In genomic region chr17:17800504-17801021, GRCh38 we compare ENCODE assay signal across 18 cellular contexts. TPM values are rescaled to one million over a fixed set of nuclear protein-coding genes. Genes with fewer than 3 reads are reported as not detected.
DNase-seq lines count a peak whose midpoint lies in the region; ATAC-seq, FAIRE-seq and TF ChIP-seq lines count a peak whose summit lies in the region.
"Had no signal": no experiment of that assay in that cellular context is flagged by ENCODE, and none has a peak within 500 bp of the region (broad histone marks: within the 10 kb centered on the region; RNA-seq: fewer than 3 reads in every experiment).

No MANE protein-coding gene starts in this region.

- no peaks in the 10 kb centered on the region for H3K9me1 ChIP-seq in K562 (ENCODE audit: control insufficient read depth, insufficient read depth, low read length)

- TF ChIP-seq EP300 in K562 (IDR thresholded peaks at IDR 0.05; ENCODE audit: low read length) = no peak

- no peaks in the 10 kb centered on the region for H3K36me3 Mint-ChIP-seq in GM23338 (ENCODE audit: low read depth)

- TF ChIP-seq RAD21 in K562 (CRISPR knock-in tag; conservative IDR thresholded peaks at IDR 0.05 in 1 of 2, IDR thresholded peaks at IDR 0.05 in 1 of 2) = no peak

- TF ChIP-seq CTCF in A673 (conservative IDR thresholded peaks at IDR 0.05; ENCODE audit: low read depth, low read length) = no peak
- TF ChIP-seq CTCF in GM23338 (conservative IDR thresholded peaks at IDR 0.05; ENCODE audit: low read depth in 2 of 2) = peak; percentile 17 to 59; a peak in 3 of 4 replicates
- TF ChIP-seq CTCF in K562 (IDR thresholded peaks at IDR 0.05 in 2 of 3, conservative IDR thresholded peaks at IDR 0.05 in 1 of 3; ENCODE audit: insufficient read depth in 2 of 3, low read depth in 1 of 3, low read length in 3 of 3) = no peak
- no peak for TF ChIP-seq CTCF in thyroid gland (IDR thresholded peaks at IDR 0.05)
- no peak for TF ChIP-seq CTCF in OCI-LY7 (conservative IDR thresholded peaks at IDR 0.05; ENCODE audit: low read length)

- peak overlapping the region; percentile 39 for H4K8ac ChIP-seq in mesenchymal stem cell (ENCODE audit: low read length)

- H3K9me2 ChIP-seq in GM23338 (ENCODE audit: insufficient read depth) = no peaks in the 10 kb centered on the region
- no peaks in the 10 kb centered on the region for H3K9me2 ChIP-seq in OCI-LY7 (ENCODE audit: insufficient read depth, low read length)

- no TSS peak for BruUV-seq in A673 (replicated peaks; lab: Mats Ljungman, UMichigan)
- BruUV-seq in K562 (replicated peaks; lab: Mats Ljungman, UMichigan) = no TSS peak
- no TSS peak for BruUV-seq in OCI-LY7 (replicated peaks; lab: Mats Ljungman, UMichigan)

- FAIRE-seq in K562 (lab: Jason Lieb, UNC) = no peak
- FAIRE-seq: GM12892, RCC 7860 had no signal

- 0 out of 4 replicates have a peak overlapping the region, but pooled peaks of 1 of the 2 experiments have one; percentile 52 for H3K9ac ChIP-seq in K562 (ENCODE audit: insufficient read depth in 1 of 2, low read depth in 2 of 2, low read length in 2 of 2)
- no peak overlapping the region for H3K9ac ChIP-seq in mesenchymal stem cell (ENCODE audit: low read length)

- peaks cover 36% of the 10 kb centered on the region for H3K36me3 ChIP-seq in A673 (ENCODE audit: insufficient read depth, low read length, poor library complexity, severe bottlenecking)
- no peaks in the 10 kb centered on the region for H3K36me3 ChIP-seq in GM23338 (ENCODE audit: insufficient read depth)
- H3K36me3 ChIP-seq in K562 (ENCODE audit: control insufficient read depth, insufficient read depth, low read length) = peaks cover 10% of the 10 kb centered on the region; the same call in 2 of the 3 replicates
- H3K36me3 ChIP-seq in mesenchymal stem cell (ENCODE audit: control insufficient read depth in 1 of 2, insufficient read depth in 2 of 2, low read depth in 1 of 2, low read length in 2 of 2) = peaks cover 48 to 87% of the 10 kb centered on the region in 2 experiments
- H3K36me3 ChIP-seq in thyroid gland = peaks cover 30 to 34% of the 10 kb centered on the region in 2 donors
- peaks cover 32% of the 10 kb centered on the region; the same call in 1 of the 2 replicates for H3K36me3 ChIP-seq in OCI-LY7 (ENCODE audit: insufficient read depth, low read length)

- H2BK12ac ChIP-seq in mesenchymal stem cell (ENCODE audit: low read length in 2 of 2) = no peak overlapping the region

- no peak overlapping the region for H2BK15ac ChIP-seq in mesenchymal stem cell (ENCODE audit: low read depth, poor library complexity, severe bottlenecking)

- intact Hi-C loops in A673 (cut with micrococcal nuclease; ENCODE audit: unreplicated experiment) (no loop called here), K562 (cut with micrococcal nuclease) (no loop called here), thyroid gland (cut with DNase I) (no loop called here), OCI-LY7 (cut with micrococcal nuclease; ENCODE audit: unreplicated experiment) (no loop called here)

- no peaks in the 10 kb centered on the region for H3K27me3 ChIP-seq in A673 (replicated peaks; ENCODE audit: insufficient read depth, low read depth, low read length, poor library complexity)
- H3K27me3 ChIP-seq in GM23338 (ENCODE audit: insufficient read depth) = no peaks in the 10 kb centered on the region
- H3K27me3 ChIP-seq in K562 (ENCODE audit: control insufficient read depth in 2 of 2, insufficient read depth in 2 of 2, low read length in 2 of 2) = no peaks in the 10 kb centered on the region
- no peaks in the 10 kb centered on the region for H3K27me3 ChIP-seq in mesenchymal stem cell (ENCODE audit: control insufficient read depth in 1 of 2, insufficient read depth in 1 of 2, low read length in 2 of 2)
- no peaks in the 10 kb centered on the region for H3K27me3 ChIP-seq in thyroid gland
- H3K27me3 ChIP-seq: SJCRH30 had no signal

- H3K27me3 Mint-ChIP-seq in GM23338 (ENCODE audit: insufficient read depth, low read depth, poor library complexity) = peaks cover 5% of the 10 kb centered on the region
- H3K27me3 Mint-ChIP-seq: CD4-positive, CD25-positive, alpha-beta regulatory T cell had no signal

- POLR2A ChIA-PET in A673 (lab: Charles Lee; ENCODE audit: low non-redundant PET) = no interaction called here
- POLR2A ChIA-PET in K562 (lab: Yijun Ruan, JAX) = interaction anchor here (0.6 to 1.2 kb wide), 2 partner anchors 17 to 1437 kb away, joined by 3 to 4 read pairs; partner anchors contain the start of gene EPN2
- POLR2A ChIA-PET in OCI-LY7 (lab: Charles Lee) = no interaction called here

- H3K27ac Mint-ChIP-seq in GM23338 = no peak overlapping the region
- H3K27ac Mint-ChIP-seq: HFFc6 had no signal

- H3K4me1 Mint-ChIP-seq in GM23338 = peaks cover 11% of the 10 kb centered on the region
- H3K4me1 Mint-ChIP-seq: CD4-positive, CD25-positive, alpha-beta regulatory T cell had no signal

- H3K79me1 ChIP-seq in mesenchymal stem cell (replicated peaks; ENCODE audit: low read length, poor library complexity, severe bottlenecking) = peaks cover 40% of the 10 kb centered on the region

- no peaks in the 10 kb centered on the region; the same call in 2 of the 3 replicates for H3K9me3 Mint-ChIP-seq in GM23338
- H3K9me3 Mint-ChIP-seq: CD4-positive, CD25-positive, alpha-beta regulatory T cell; HFFc6 had no signal

- ATAC-seq in GM23338 = peak; percentile 18
- no peak; the same call in 2 of the 3 replicates for ATAC-seq in K562
- no peak for ATAC-seq in HG03095 (IDR thresholded peaks at IDR 0.05; ENCODE audit: unreplicated experiment)

- no peak for TF ChIP-seq POLR2A in K562 (conservative IDR thresholded peaks at IDR 0.05)
- TF ChIP-seq POLR2A in thyroid gland (IDR thresholded peaks at IDR 0.05) = no peak

- no peak overlapping the region for H3K4ac ChIP-seq in mesenchymal stem cell (ENCODE audit: low read depth in 1 of 2, low read length in 2 of 2)

- no peak overlapping the region for H2BK120ac ChIP-seq in mesenchymal stem cell (ENCODE audit: low read depth, low read length)

- in situ Hi-C loops in K562 (cut with MboI) = no loop called here

- no peak overlapping the region for H3K23ac ChIP-seq in mesenchymal stem cell (ENCODE audit: low read length in 2 of 2)

- H3K4me1 ChIP-seq in A673 (ENCODE audit: insufficient read depth, low read length, poor library complexity, severe bottlenecking) = no peaks in the 10 kb centered on the region
- no peaks in the 10 kb centered on the region for H3K4me1 ChIP-seq in GM23338 (ENCODE audit: insufficient read depth)
- peaks cover 0 to 22% of the 10 kb centered on the region in 2 experiments; a peak in 2 of 5 replicates for H3K4me1 ChIP-seq in K562 (replicated peaks in 1 of 2; ENCODE audit: control insufficient read depth in 2 of 2, insufficient read depth in 2 of 2, low read length in 2 of 2)
- H3K4me1 ChIP-seq in mesenchymal stem cell (ENCODE audit: control insufficient read depth, insufficient read depth, low read depth, low read length) = peaks cover 3% of the 10 kb centered on the region
- H3K4me1 ChIP-seq in thyroid gland = no peaks in the 10 kb centered on the region
- no peaks in the 10 kb centered on the region for H3K4me1 ChIP-seq in OCI-LY7 (ENCODE audit: insufficient read depth, low read length, poor library complexity, severe bottlenecking)
- H3K4me1 ChIP-seq: SJCRH30 had no signal

- no peak overlapping the region for H3K4me3 Mint-ChIP-seq in GM23338
- H3K4me3 Mint-ChIP-seq: CD4-positive, CD25-positive, alpha-beta regulatory T cell; HFFc6 had no signal

- no peak overlapping the region for H2AFZ ChIP-seq in GM23338
- H2AFZ ChIP-seq in K562 (ENCODE audit: low read depth, low read length) = no peak overlapping the region
- H2AFZ ChIP-seq in mesenchymal stem cell (ENCODE audit: low read depth, low read length) = no peak overlapping the region
- H2AFZ ChIP-seq in OCI-LY7 (ENCODE audit: low read length) = no peak overlapping the region

- no peaks in the 10 kb centered on the region for H3F3A ChIP-seq in GM23338 (replicated peaks; ENCODE audit: low read depth)

- H3K79me2 ChIP-seq in GM23338 (replicated peaks; ENCODE audit: insufficient read depth) (no peaks in the 10 kb centered on the region), K562 (ENCODE audit: control insufficient read depth, insufficient read depth, low read length) (no peaks in the 10 kb centered on the region), OCI-LY7 (ENCODE audit: insufficient read depth, low read depth, low read length) (no peaks in the 10 kb centered on the region)

- no peak overlapping the region for H3K4me3 ChIP-seq in A673 (ENCODE audit: low read depth, low read length, poor library complexity, severe bottlenecking)
- no peak overlapping the region for H3K4me3 ChIP-seq in GM23338
- no peak overlapping the region for H3K4me3 ChIP-seq in K562
- H3K4me3 ChIP-seq in mesenchymal stem cell (ENCODE audit: insufficient read depth in 1 of 2, low read depth in 1 of 2, low read length in 2 of 2) = no peak overlapping the region
- H3K4me3 ChIP-seq in thyroid gland (replicated peaks in 1 of 3) = no peak overlapping the region
- no peak overlapping the region for H3K4me3 ChIP-seq in OCI-LY7 (ENCODE audit: low read depth, low read length, poor library complexity, severe bottlenecking)
- H3K4me3 ChIP-seq: SJCRH30 had no signal

- no peak overlapping the region for H2BK5ac ChIP-seq in mesenchymal stem cell (ENCODE audit: low read depth, low read length, poor library complexity, severe bottlenecking)

- H3K4me2 ChIP-seq in GM23338 = no peak overlapping the region
- H3K4me2 ChIP-seq in K562 (ENCODE audit: insufficient read depth, low read length) = no peak overlapping the region
- no peak overlapping the region for H3K4me2 ChIP-seq in mesenchymal stem cell (ENCODE audit: low read length, poor library complexity, severe bottlenecking)
- H3K4me2 ChIP-seq in OCI-LY7 (ENCODE audit: low read length) = no peak overlapping the region

- H3K14ac ChIP-seq in mesenchymal stem cell (ENCODE audit: low read length in 2 of 2) = no peak overlapping the region

- DNase-seq in A673 (ENCODE audit: low spot score) = no peak
- DNase-seq in GM23338 (ENCODE audit: low spot score) = no peak
- DNase-seq in K562 (ENCODE audit: extremely low read depth in 1 of 4, low spot score in 3 of 4) = no peak
- DNase-seq in mesenchymal stem cell = no peak
- no peak for DNase-seq in thyroid gland
- no peak for DNase-seq in OCI-LY7 (ENCODE audit: low spot score)
- DNase-seq: ACHN; CD4-positive, CD25-positive, alpha-beta regulatory T cell; DMS79; GDM1; HFFc6; NCI-H1417 treated with DMSO at 0.1 percent for 48 hours; NCI-H2029; NCI-H510A treated with DMSO at 0.1 percent for 48 hours; SJCRH30 had no signal

- WGBS in K562 (ENCODE audit: insufficient coverage, low coverage, missing lambda C conversion rate) = 95% methylated on average over 10 of the region's 12 CpGs
- 93% methylated on average over 12 of the region's 12 CpGs for WGBS in mesenchymal stem cell
- 95% methylated on average over 4 to 6 of the region's 12 CpGs for WGBS in thyroid gland, 2 donors

- H2AK5ac ChIP-seq in mesenchymal stem cell (ENCODE audit: low read length, severe bottlenecking) = no peak overlapping the region

- CTCF ChIA-PET in A673 (lab: Charles Lee) = interaction anchor here (1.2 kb wide), 1 partner anchor 12 kb away, joined by 5 read pairs; no protein-coding TSS in a partner anchor
- CTCF ChIA-PET in K562 (lab: Yijun Ruan, JAX; ENCODE audit: low intra/inter-chr PET ratio) = no interaction called here
- CTCF ChIA-PET in OCI-LY7 (lab: Charles Lee; ENCODE audit: unreplicated experiment) = no interaction called here

- H3K9me3 ChIP-seq in A673 (ENCODE audit: low read depth, low read length, poor library complexity, severe bottlenecking) = no peaks in the 10 kb centered on the region
- no peaks in the 10 kb centered on the region for H3K9me3 ChIP-seq in K562 (replicated peaks; ENCODE audit: control insufficient read depth, insufficient read depth, low read depth, low read length)
- no peaks in the 10 kb centered on the region for H3K9me3 ChIP-seq in mesenchymal stem cell (ENCODE audit: control insufficient read depth, low read length)
- no peaks in the 10 kb centered on the region for H3K9me3 ChIP-seq in thyroid gland
- no peaks in the 10 kb centered on the region for H3K9me3 ChIP-seq in OCI-LY7 (ENCODE audit: low read length)
- H3K9me3 ChIP-seq: SJCRH30 had no signal

- H4K20me1 ChIP-seq in GM23338 (replicated peaks; ENCODE audit: insufficient read depth) (no peaks in the 10 kb centered on the region; the same call in 1 of the 2 replicates), K562 (replicated peaks; ENCODE audit: control insufficient read depth, insufficient read depth, low read length) (no peaks in the 10 kb centered on the region), OCI-LY7 (ENCODE audit: insufficient read depth, low read length) (no peaks in the 10 kb centered on the region)

- peak overlapping the region in 1 of 2 experiments; percentile 38 for H3K18ac ChIP-seq in mesenchymal stem cell (ENCODE audit: low read depth in 1 of 2, low read length in 2 of 2)

- H4K91ac ChIP-seq in mesenchymal stem cell (ENCODE audit: low read length) = no peak overlapping the region

- H3K27ac ChIP-seq in A673 (ENCODE audit: low read depth, low read length, poor library complexity, severe bottlenecking) (peak overlapping the region; percentile 30), GM23338 (ENCODE audit: low read depth) (no peak overlapping the region), K562 (ENCODE audit: extremely low read depth, low read depth, low read length) (no peak overlapping the region), mesenchymal stem cell (ENCODE audit: low read length, poor library complexity, severe bottlenecking) (no peak overlapping the region), thyroid gland (no peak overlapping the region), OCI-LY7 (ENCODE audit: low read depth, low read length, poor library complexity, severe bottlenecking) (no peak overlapping the region)
- H3K27ac ChIP-seq: SJCRH30 had no signal

RNA-seq across cellular contexts. Expression of gene SREBF1, which starts 36.2 kb away (rescaled TPM):
- total RNA-seq in A673 (2021) (240 and 328 TPM in 2 replicates), K562 (2014; rRNA removed) (69.4 and 80.7 TPM in 2 replicates), K562 (2014; rRNA removed; fragmentation: Illumina TruSeq; extraction: Trizol) (28.6 and 31.2 TPM in 2 replicates), K562 (2015; rRNA removed; fragmentation: Illumina TruSeq; extraction: Trizol) (69.5 and 69.7 TPM in 2 replicates), K562 (2021) (134 and 169 TPM in 2 replicates), thyroid gland (10 to 100 TPM; 44.6 to 89.4 (median 63.0) TPM), OCI-LY7 (2022) (187 and 213 TPM in 2 replicates)
- 77.7 and 85.3 TPM in 2 replicates for total RNA-seq in GM23338 (2014; rRNA removed; shearing (Covaris generic))
- polyA plus RNA-seq in GM23338 (2016; fragmentation: Nextera tagmentation; extraction: Ambion mirVana) (39.6 and 43.7 TPM in 2 replicates), K562 (2011; rRNA removed) (35.6 and 140 TPM in 2 replicates), K562 (2014; fragmentation: Illumina TruSeq; extraction: Trizol) (98.4 and 117 TPM in 2 replicates), K562 (2014; fragmentation: Nextera tagmentation; extraction: Ambion mirVana) (1 to 10 TPM; 1.6 to 1.7 TPM), K562 (2014; rRNA removed) (90.3 and 91.1 TPM in 2 replicates)
- total RNA-seq in K562 (2011; cell fraction: chromatin; rRNA removed; ENCODE audit: low replicate concordance) = 392 and 1,233 TPM in 2 replicates
- total RNA-seq in K562 (2011; cell fraction: nucleolus; rRNA removed) = 729 and 820 TPM in 2 replicates
- total RNA-seq in K562 (2011; cell fraction: nucleoplasm; rRNA removed) = 484 and 520 TPM in 2 replicates
- polyA plus RNA-seq in K562 (2011; cell fraction: cytosol; rRNA removed) = 54.3 and 84.0 TPM in 2 replicates
- 590 and 682 TPM in 2 replicates for polyA plus RNA-seq in K562 (2011; cell fraction: nucleus; rRNA removed)
- polyA plus RNA-seq in K562 (2012) = 162 and 169 TPM in 2 replicates
- polyA minus RNA-seq in K562 (2011; rRNA and poly(A)+ RNA removed) = 33.6 and 42.1 TPM in 2 replicates
- 133 and 177 TPM in 2 replicates for polyA minus RNA-seq in K562 (2011; cell fraction: cytosol; rRNA and poly(A)+ RNA removed)
- polyA minus RNA-seq in K562 (2011; cell fraction: nucleus; rRNA and poly(A)+ RNA removed) = 150 and 229 TPM in 2 replicates
- polyA plus RNA-seq in mesenchymal stem cell (2013, experiment 1 of 2) = 89.9 TPM
- 89.1 TPM for polyA plus RNA-seq in mesenchymal stem cell (2013, experiment 2 of 2)
- 48.4 and 70.4 TPM in 2 replicates for total RNA-seq in OCI-LY7 (2014; rRNA removed; shearing (Covaris generic))

Comparison
In these comparisons a context has a peak if more than half of its experiments do, and no peak if none do; other contexts are left out.
1. CTCF ChIP-seq: peak in GM23338 (2 of 2); none in A673 (single experiment), K562 (0 of 3), thyroid gland (0 of 6) and OCI-LY7 (single experiment).